Comparison of ENCODE assay signal across 23 cellular contexts in the genomic region with DNA sequence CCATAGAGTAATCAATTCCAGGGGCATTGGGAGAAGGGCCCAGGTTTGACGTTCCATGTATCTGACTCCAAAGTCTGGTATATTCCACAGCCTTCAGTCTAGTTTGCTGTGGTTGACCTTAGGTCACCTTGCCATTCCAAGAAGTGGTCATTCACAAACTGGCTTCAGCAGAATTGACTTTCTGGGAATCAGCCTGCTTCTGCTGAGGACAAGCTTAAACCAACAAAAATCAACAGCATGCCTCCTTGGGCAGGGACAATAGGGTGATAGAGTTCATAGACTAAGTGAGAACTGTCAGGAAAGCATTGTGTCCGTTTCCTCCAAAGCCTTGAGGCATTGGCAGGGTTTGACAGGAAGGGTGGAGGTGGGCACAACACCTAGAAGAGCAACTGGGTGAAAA.
"Had no signal": no experiment of that assay in that cellular context is flagged by ENCODE, and none has a peak within 500 bp of the region (broad histone marks: within the 10 kb centered on the region; RNA-seq: fewer than 3 reads in every experiment).

No MANE protein-coding gene starts in this region.

- H3K9me3 ChIP-seq: neutrophil, pancreas, right lobe of liver, stomach, thyroid gland, vagina had no signal

- H3K36me3 ChIP-seq: neutrophil, pancreas, right lobe of liver, stomach, thyroid gland, vagina had no signal

- H3K27ac Mint-ChIP-seq: memory B cell; natural killer cell; stimulated activated effector memory CD8-positive, alpha-beta T cell treated with anti-CD3 and anti-CD28 coated beads, Interleukin-12 subunit alpha, Interleukin-12 subunit beta, amount 100 ng/mL, for 72 hours had no signal

- H3K4me1 ChIP-seq: pancreas had no signal

- H3K9me3 Mint-ChIP-seq: natural killer cell; stimulated activated effector memory CD8-positive, alpha-beta T cell treated with anti-CD3 and anti-CD28 coated beads, Interleukin-12 subunit alpha, Interleukin-12 subunit beta, amount 100 ng/mL, for 72 hours had no signal

- H3K4me3 ChIP-seq: lung, pancreas, right lobe of liver, stomach, thyroid gland, vagina had no signal

- H3K4me3 Mint-ChIP-seq: memory B cell; natural killer cell; stimulated activated effector memory CD8-positive, alpha-beta T cell treated with anti-CD3 and anti-CD28 coated beads, Interleukin-12 subunit alpha, Interleukin-12 subunit beta, amount 100 ng/mL, for 72 hours had no signal

- FAIRE-seq: frontal cortex, keratinocyte, pancreas, small intestine had no signal

- H3K36me3 Mint-ChIP-seq: memory B cell; natural killer cell; stimulated activated effector memory CD8-positive, alpha-beta T cell treated with anti-CD3 and anti-CD28 coated beads, Interleukin-12 subunit alpha, Interleukin-12 subunit beta, amount 100 ng/mL, for 72 hours had no signal

- H3K4me1 Mint-ChIP-seq: natural killer cell; stimulated activated effector memory CD8-positive, alpha-beta T cell treated with anti-CD3 and anti-CD28 coated beads, Interleukin-12 subunit alpha, Interleukin-12 subunit beta, amount 100 ng/mL, for 72 hours had no signal

- H3K27me3 ChIP-seq: neutrophil, pancreas, right lobe of liver, stomach, thyroid gland, vagina had no signal

- H3K27ac ChIP-seq: neutrophil, pancreas, right lobe of liver, stomach, thyroid gland, vagina had no signal

- DNase-seq: cortex of kidney; effector memory CD4-positive, alpha-beta T cell; erythroblast; hypothalamus; left ventricle myocardium superior; natural killer cell; pancreas; right lobe of liver; small intestine; stimulated activated CD4-positive, alpha-beta T cell treated with anti-CD3 and anti-CD28 coated beads, Interleukin-12 subunit alpha, Interleukin-12 subunit beta, amount 100 ng/mL, for 4 hours; stimulated activated CD4-positive, alpha-beta T cell treated with anti-CD3 and anti-CD28 coated beads, Interleukin-1b, Interleukin-23, amount 100 ng/mL, for 48 hours; stimulated activated CD4-positive, alpha-beta T cell treated with anti-CD3 and anti-CD28 coated beads, Interleukin-4, amount 100 ng/mL, for 1 hour; stimulated activated naive CD4-positive, alpha-beta T cell treated with Interleukin-2 at 50 U/mL for 16 hours; stomach; thyroid gland; trophoblast cell had no signal
